ENCODE assay signal across 1 cellular context in genomic region chr7:105666324-105666723, GRCh38.
TF ChIP-seq lines count a peak whose summit lies in the region.

No MANE protein-coding gene starts in this region.

TF ChIP-seq in GM23338, 12 proteins besides CTCF, POLR2A, EP300 and RAD21 (continued from another document):
- TF ChIP-seq ZNF462 (CRISPR knock-in tag; IDR thresholded peaks at IDR 0.05) (no peak), ETS1 (IDR thresholded peaks at IDR 0.05) (no peak), NANOG (IDR thresholded peaks at IDR 0.05; ENCODE audit: borderline replicate concordance) (no peak), POLR2AphosphoS5 (IDR thresholded peaks at IDR 0.05; ENCODE audit: low read depth) (no peak)
